ENCODE assay signal across 8 cellular contexts in the genomic region with DNA sequence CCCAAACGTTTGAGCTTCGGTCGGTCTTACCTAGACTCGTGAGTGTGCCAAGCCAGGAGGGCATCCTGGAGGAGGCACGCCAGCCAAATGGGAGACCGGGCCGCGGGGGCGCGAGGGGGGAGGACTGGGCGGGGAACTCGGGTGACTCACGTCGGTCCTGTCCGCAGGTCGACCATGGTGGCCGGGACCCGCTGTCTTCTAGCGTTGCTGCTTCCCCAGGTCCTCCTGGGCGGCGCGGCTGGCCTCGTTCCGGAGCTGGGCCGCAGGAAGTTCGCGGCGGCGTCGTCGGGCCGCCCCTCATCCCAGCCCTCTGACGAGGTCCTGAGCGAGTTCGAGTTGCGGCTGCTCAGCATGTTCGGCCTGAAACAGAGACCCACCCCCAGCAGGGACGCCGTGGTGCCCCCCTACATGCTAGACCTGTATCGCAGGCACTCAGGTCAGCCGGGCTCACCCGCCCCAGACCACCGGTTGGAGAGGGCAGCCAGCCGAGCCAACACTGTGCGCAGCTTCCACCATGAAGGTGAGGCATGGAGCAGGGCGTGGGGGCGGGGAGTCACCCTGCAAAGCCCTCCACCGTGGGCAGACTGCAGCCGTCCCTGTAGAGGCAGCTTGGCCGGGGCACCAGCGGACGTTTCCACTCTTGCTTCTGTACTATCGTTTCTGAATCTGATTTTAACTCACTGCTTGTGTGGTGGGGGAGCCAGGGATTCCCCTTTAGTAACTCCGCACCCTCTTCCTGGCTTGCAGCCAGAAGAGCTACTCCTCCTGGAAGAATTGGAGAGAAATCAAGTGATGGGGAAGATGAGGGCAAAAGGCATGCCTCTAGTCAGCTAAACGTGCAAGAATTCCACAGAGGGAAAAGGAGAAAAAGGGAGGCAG. TPM values are rescaled to one million over a fixed set of nuclear protein-coding genes. Genes with fewer than 3 reads are reported as not detected.
DNase-seq lines count a peak whose midpoint lies in the region; TF ChIP-seq lines count a peak whose summit lies in the region.

No MANE protein-coding gene starts in this region.

- H3K36me3 ChIP-seq in ascending aorta, result no peaks in the 10 kb centered on the region

- DNase-seq in ELF-1 (ENCODE audit: low read depth, low spot score) (peak; percentile 49), ascending aorta (ENCODE audit: low spot score in 2 of 2) (peak in 1 of 2 donors; percentile 80), hepatic stellate cell (ENCODE audit: low spot score) (peak; percentile 38), posterior vena cava (ENCODE audit: low spot score) (peak; percentile 89), NCI-H2029 treated with DMSO at 0.1 percent for 48 hours (lab: John Stamatoyannopoulos, UW) (no peak), NCI-H345 treated with DMSO at 0.1 percent for 48 hours (lab: John Stamatoyannopoulos, UW; ENCODE audit: unreplicated experiment) (no peak), activated gamma-delta T cell (lab: John Stamatoyannopoulos, UW) (no peak)
- no peak for DNase-seq in activated CD4-positive, alpha-beta T cell treated with anti-CD3 and anti-CD28 coated beads for 4 hours

- no peak for TF ChIP-seq CTCF in ascending aorta (IDR thresholded peaks at IDR 0.05)

- peaks cover 3 to 8% of the 10 kb centered on the region in 2 donors for H3K4me1 ChIP-seq in ascending aorta

- H3K27me3 ChIP-seq in ascending aorta, result no peaks in the 10 kb centered on the region

- H3K9me3 ChIP-seq in ascending aorta, result no peaks in the 10 kb centered on the region

- intact Hi-C loops in ascending aorta (cut with DNase I) (loop anchor here (5.0 to 10.0 kb wide), 4 partner anchors 605 to 1245 kb away; a partner anchor contains a TSS), posterior vena cava (cut with DNase I) (loop anchor here in 1 of 2 donors (5.0 kb wide), 1 partner anchor 1092 kb away; no protein-coding TSS in a partner anchor)

- no peak overlapping the region for H3K27ac ChIP-seq in ascending aorta

- peak overlapping the region; percentile 86 to 87 for H3K4me3 ChIP-seq in ascending aorta

RNA-seq across cellular contexts. Expression of a gene that starts 2.7 kb away (rescaled TPM):
- total RNA-seq in ascending aorta, result 31.1 TPM
- total RNA-seq in posterior vena cava, result 1 to 10 TPM; 3.2 to 5.3 TPM

Comparison
In these comparisons a context has a peak if more than half of its experiments do, and no peak if none do; other contexts are left out.
1. DNase-seq: peak in ELF-1 (single experiment), hepatic stellate cell (single experiment) and posterior vena cava (single experiment); none in NCI-H2029 treated with DMSO at 0.1 percent for 48 hours (single experiment), NCI-H345 treated with DMSO at 0.1 percent for 48 hours (single experiment), activated CD4-positive, alpha-beta T cell treated with anti-CD3 and anti-CD28 coated beads for 4 hours (0 of 2) and activated gamma-delta T cell (single experiment).